In the genomic region with DNA sequence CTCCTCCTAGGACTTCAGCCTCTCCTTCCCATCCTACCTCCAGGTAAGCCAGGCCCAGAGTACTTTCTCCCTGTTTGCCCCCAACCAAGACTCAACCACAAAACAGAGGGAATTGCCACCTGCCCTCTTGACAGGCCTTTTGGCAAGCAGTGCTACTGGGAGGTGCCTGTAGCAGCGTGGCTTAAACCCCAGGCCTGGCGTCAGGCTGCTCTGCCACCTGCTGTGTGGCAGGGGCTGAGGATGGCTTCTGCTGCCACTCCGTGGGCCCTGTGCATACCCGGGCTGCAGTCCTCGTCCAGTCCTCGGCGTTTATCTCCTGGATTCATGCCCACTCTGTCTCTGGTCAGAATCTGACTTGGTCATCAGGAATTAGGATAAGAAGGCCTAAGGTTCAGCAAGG, we compare ENCODE assay signal across 15 cellular contexts.
A peak's percentile ranks its signal among the peaks of the same experiment; 100 is the strongest.
DNase-seq lines count a peak whose midpoint lies in the region; ATAC-seq, FAIRE-seq and TF ChIP-seq lines count a peak whose summit lies in the region.
"Had no signal": no experiment of that assay in that cellular context is flagged by ENCODE, and none has a peak within 500 bp of the region (broad histone marks: within the 10 kb centered on the region; RNA-seq: fewer than 3 reads in every experiment).

No MANE protein-coding gene starts in this region.

- no peak for TF ChIP-seq POLR2A in Peyer's patch (IDR thresholded peaks at IDR 0.05)

- H3K36me3 ChIP-seq in Peyer's patch = no peaks in the 10 kb centered on the region
- no peaks in the 10 kb centered on the region for H3K36me3 ChIP-seq in pancreas
- H3K36me3 ChIP-seq: ascending aorta, BE2C had no signal

- intact Hi-C loops in pancreas (cut with DNase I) = loop anchor here in 1 of 3 donors (10.0 kb wide), 1 partner anchor 114 kb away; no protein-coding TSS in a partner anchor

- peak; percentile 60 to 68 (median 66) for ATAC-seq in pancreas
- no peak for ATAC-seq in GM18870 (IDR thresholded peaks at IDR 0.05; ENCODE audit: unreplicated experiment)
- no peak for ATAC-seq in HG02981 (IDR thresholded peaks at IDR 0.05; ENCODE audit: unreplicated experiment)
- no peak for ATAC-seq in HG03442 (IDR thresholded peaks at IDR 0.05; ENCODE audit: unreplicated experiment)

- no peaks in the 10 kb centered on the region for H3K9me3 ChIP-seq in Peyer's patch
- no peaks in the 10 kb centered on the region for H3K9me3 ChIP-seq in pancreas
- H3K9me3 ChIP-seq: ascending aorta, BE2C had no signal

- H3K27me3 ChIP-seq in Peyer's patch = no peaks in the 10 kb centered on the region
- H3K27me3 ChIP-seq in pancreas = no peaks in the 10 kb centered on the region
- H3K27me3 ChIP-seq: ascending aorta, BE2C had no signal

- H3K4me3 ChIP-seq in Peyer's patch (no peak overlapping the region), pancreas (no peak overlapping the region)
- H3K4me3 ChIP-seq: ascending aorta had no signal

- FAIRE-seq in pancreas (lab: Jason Lieb, UNC) = no peak

- peaks cover 0 to 16% (median 0%) of the 10 kb centered on the region in 4 donors for H3K4me1 ChIP-seq in Peyer's patch
- H3K4me1 ChIP-seq in pancreas = peaks cover 0 to 6% (median 0%) of the 10 kb centered on the region in 3 donors
- H3K4me1 ChIP-seq: ascending aorta, BE2C had no signal

- peak; percentile 69 for DNase-seq in DMS53 treated with DMSO at 0.1 percent for 48 hours (lab: John Stamatoyannopoulos, UW; ENCODE audit: unreplicated experiment)
- peak; percentile 26 to 42 for DNase-seq in NCI-H187 (lab: John Stamatoyannopoulos, UW)
- peak in 2 of 3 donors; percentile 39 to 50 for DNase-seq in Peyer's patch
- peak in 4 of 6 donors; percentile 28 to 69 (median 38) for DNase-seq in pancreas
- DNase-seq in middle frontal gyrus (ENCODE audit: extremely low spot score, low spot score) = no peak
- DNase-seq: activated CD4-positive, alpha-beta T cell treated with anti-CD3 and anti-CD28 coated beads, Interleukin-2, amount 50 U/mL, for 1 hour; BE2C; immature natural killer cell; OCI-M1; stimulated activated CD4-positive, alpha-beta T cell treated with anti-CD3 and anti-CD28 coated beads, Interleukin-4, amount 100 ng/mL, for 1 hour; stimulated activated naive CD4-positive, alpha-beta T cell treated with Interleukin-2 at 50 U/mL for 16 hours had no signal

- H3K27ac ChIP-seq in Peyer's patch (no peak overlapping the region), pancreas (no peak overlapping the region)
- H3K27ac ChIP-seq: ascending aorta had no signal

- 18 to 22% methylated on average over 7 of the region's 7 CpGs for WGBS in pancreas, 2 donors

- TF ChIP-seq CTCF in Peyer's patch (IDR thresholded peaks at IDR 0.05) = peak in 1 of 6 experiments; percentile 5
- TF ChIP-seq CTCF in pancreas (IDR thresholded peaks at IDR 0.05) = no peak

Comparison
In these comparisons a context has a peak if more than half of its experiments do, and no peak if none do; other contexts are left out.
1. ATAC-seq: peak in pancreas (4 of 4); none in GM18870 (single experiment), HG02981 (single experiment) and HG03442 (single experiment).